ENCODE assay signal across 17 cellular contexts in genomic region chr2:171673928-171674327, GRCh38. TPM values are rescaled to one million over a fixed set of nuclear protein-coding genes. Genes with fewer than 3 reads are reported as not detected.
A peak's percentile ranks its signal among the peaks of the same experiment; 100 is the strongest.
DNase-seq lines count a peak whose midpoint lies in the region; ATAC-seq and TF ChIP-seq lines count a peak whose summit lies in the region.
"Had no signal": no experiment of that assay in that cellular context is flagged by ENCODE, and none has a peak within 500 bp of the region (broad histone marks: within the 10 kb centered on the region; RNA-seq: fewer than 3 reads in every experiment).

No MANE protein-coding gene starts in this region.

- no peak overlapping the region for H2AK9ac ChIP-seq in IMR-90 (replicated peaks; ENCODE audit: low read depth, low read length, poor library complexity)

- H2BK15ac ChIP-seq in IMR-90 (ENCODE audit: low read depth, low read length): no peak overlapping the region

- H3K14ac ChIP-seq in IMR-90 (replicated peaks; ENCODE audit: low read depth, low read length): no peak overlapping the region

- no peak overlapping the region for H2BK120ac ChIP-seq in IMR-90 (ENCODE audit: low read depth, low read length)

- H3K9me1 ChIP-seq in IMR-90 (ENCODE audit: insufficient read depth, low read length): no peaks in the 10 kb centered on the region

- no peaks in the 10 kb centered on the region for H3K9me3 Mint-ChIP-seq in chondrocyte (ENCODE audit: low read depth)
- H3K9me3 Mint-ChIP-seq in activated T-helper 1 cell treated with anti-CD3 and anti-CD28 coated beads, Interleukin-12 subunit alpha, Interleukin-12 subunit beta, Interleukin-2, Interleukin-4 antibody, amounts not matched to agents 30 ng/mL and 10 ng/mL and 1 ng/mL, durations not matched to agents 14 hours and 24 hours and 36 hours: no peaks in the 10 kb centered on the region

- H3K4me2 ChIP-seq in IMR-90 (ENCODE audit: low read depth, low read length): no peak overlapping the region
- H3K4me2 ChIP-seq: PC-9 had no signal

- H3K4ac ChIP-seq in IMR-90 (ENCODE audit: low read depth, low read length): no peak overlapping the region

- H3K36me3 ChIP-seq in IMR-90 (ENCODE audit: control insufficient read depth, insufficient read depth, low read length): no peaks in the 10 kb centered on the region
- H3K36me3 ChIP-seq: MG63 had no signal

- no CpG with 5 or more reads among the region's 1 CpG for WGBS in IMR-90 (ENCODE audit: extremely low coverage in 2 of 2, insufficient read length in 1 of 2), 2 experiments

- in situ Hi-C loops in IMR-90 (cut with MboI; ENCODE audit: low sequenced_read_pairs): no loop called here

- H3K18ac ChIP-seq in IMR-90 (ENCODE audit: low read depth, low read length): no peak overlapping the region

- no peak overlapping the region for H2BK5ac ChIP-seq in IMR-90 (ENCODE audit: low read depth, low read length, poor library complexity, severe bottlenecking)

- no TSS peak for BruUV-seq in IMR-90 (replicated peaks; lab: Mats Ljungman, UMichigan)

- no peaks in the 10 kb centered on the region for H3K79me1 ChIP-seq in IMR-90 (ENCODE audit: low read depth in 1 of 2, low read length in 2 of 2)

- no peaks in the 10 kb centered on the region for H3K36me3 Mint-ChIP-seq in chondrocyte (ENCODE audit: low read depth)
- H3K36me3 Mint-ChIP-seq in activated T-helper 1 cell treated with anti-CD3 and anti-CD28 coated beads, Interleukin-12 subunit alpha, Interleukin-12 subunit beta, Interleukin-2, Interleukin-4 antibody, amounts not matched to agents 30 ng/mL and 10 ng/mL and 1 ng/mL, durations not matched to agents 14 hours and 24 hours and 36 hours (ENCODE audit: low read depth): no peaks in the 10 kb centered on the region
- H3K36me3 Mint-ChIP-seq: CD4-positive, CD25-positive, alpha-beta regulatory T cell had no signal

- no peak overlapping the region for H2BK20ac ChIP-seq in IMR-90 (ENCODE audit: low read depth, low read length)

- no peak overlapping the region for H4K8ac ChIP-seq in IMR-90 (ENCODE audit: low read depth in 2 of 2, low read length in 2 of 2)

- H4K20me1 ChIP-seq in IMR-90 (ENCODE audit: insufficient read depth, low read length): no peaks in the 10 kb centered on the region

- no peaks in the 10 kb centered on the region for H3K9me3 ChIP-seq in IMR-90 (ENCODE audit: control insufficient read depth, insufficient read depth, low read length)
- H3K9me3 ChIP-seq: MG63 had no signal

- POLR2A ChIA-PET in IMR-90 (lab: Charles Lee; ENCODE audit: unreplicated experiment): no interaction called here

- intact Hi-C loops in IMR-90 (cut with micrococcal nuclease): loop anchor here (5.0 kb wide), 1 partner anchor 67 kb away; no protein-coding TSS in a partner anchor
- intact Hi-C loops in activated T-helper 1 cell treated with anti-CD3 and anti-CD28 coated beads, Interleukin-12 subunit alpha, Interleukin-12 subunit beta, Interleukin-2, Interleukin-4 antibody, amounts not matched to agents 30 ng/mL and 10 ng/mL and 1 ng/mL, durations not matched to agents 14 hours and 24 hours and 36 hours (cut with micrococcal nuclease): no loop called here

- H3K27ac Mint-ChIP-seq in chondrocyte (ENCODE audit: unreplicated experiment): peak overlapping the region; percentile 20
- H3K27ac Mint-ChIP-seq in activated T-helper 1 cell treated with anti-CD3 and anti-CD28 coated beads, Interleukin-12 subunit alpha, Interleukin-12 subunit beta, Interleukin-2, Interleukin-4 antibody, amounts not matched to agents 30 ng/mL and 10 ng/mL and 1 ng/mL, durations not matched to agents 14 hours and 24 hours and 36 hours: no peak overlapping the region
- H3K27ac Mint-ChIP-seq: CD4-positive, CD25-positive, alpha-beta regulatory T cell had no signal

- TF ChIP-seq POLR2A in IMR-90 (IDR thresholded peaks at IDR 0.05; ENCODE audit: low read depth, low read length): no peak

- no peak overlapping the region for H3K56ac ChIP-seq in IMR-90 (ENCODE audit: extremely low read depth, insufficient read depth, low read length)

- H3K27ac ChIP-seq in IMR-90 (ENCODE audit: insufficient read depth, low read length): no peak overlapping the region
- H3K27ac ChIP-seq: PC-9 had no signal

- peaks cover 53% of the 10 kb centered on the region for H3K4me1 Mint-ChIP-seq in chondrocyte (ENCODE audit: low read depth)
- no peaks in the 10 kb centered on the region for H3K4me1 Mint-ChIP-seq in activated T-helper 1 cell treated with anti-CD3 and anti-CD28 coated beads, Interleukin-12 subunit alpha, Interleukin-12 subunit beta, Interleukin-2, Interleukin-4 antibody, amounts not matched to agents 30 ng/mL and 10 ng/mL and 1 ng/mL, durations not matched to agents 14 hours and 24 hours and 36 hours (ENCODE audit: low read depth)
- H3K4me1 Mint-ChIP-seq: CD4-positive, CD25-positive, alpha-beta regulatory T cell had no signal

- TF ChIP-seq CTCF in IMR-90 (conservative IDR thresholded peaks at IDR 0.05; ENCODE audit: low read depth, low read length) (no peak), chondrocyte (IDR thresholded peaks at IDR 0.05) (no peak)

- TF ChIP-seq RAD21 in IMR-90 (IDR thresholded peaks at IDR 0.05; ENCODE audit: low read length): no peak

- DNase-seq in IMR-90 (peak; percentile 18), chondrocyte (ENCODE audit: low spot score) (no peak), hepatic stellate cell (ENCODE audit: low spot score) (peak; percentile 12), foreskin melanocyte (no peak), nucleus accumbens (lab: John Stamatoyannopoulos, UW) (no peak)
- DNase-seq in activated T-helper 1 cell treated with anti-CD3 and anti-CD28 coated beads, Interleukin-12 subunit alpha, Interleukin-12 subunit beta, Interleukin-2, Interleukin-4 antibody, amounts not matched to agents 30 ng/mL and 10 ng/mL and 1 ng/mL, durations not matched to agents 14 hours and 24 hours and 36 hours (ENCODE audit: low spot score): no peak
- DNase-seq: CD4-positive, CD25-positive, alpha-beta regulatory T cell; EL; MG63; NCI-H1417; NCI-H187; NCI-H446; NCI-H526; PC-9; RPMI8226; SHP77 had no signal

- no peaks in the 10 kb centered on the region for H3K4me1 ChIP-seq in IMR-90 (ENCODE audit: control insufficient read depth, insufficient read depth, low read length)

- no peak overlapping the region for H3K23ac ChIP-seq in IMR-90 (ENCODE audit: low read depth, low read length)

- dilution Hi-C loops in IMR-90 (cut with HindIII; ENCODE audit: low sequenced_read_pairs, unreplicated experiment): no loop called here

- H3K4me3 ChIP-seq in IMR-90 (ENCODE audit: insufficient read depth, low read depth, low read length): no peak overlapping the region
- H3K4me3 ChIP-seq: MG63, PC-9 had no signal

- H4K91ac ChIP-seq in IMR-90 (ENCODE audit: insufficient read depth, low read depth, low read length): no peak overlapping the region

- ATAC-seq in IMR-90 (ENCODE audit: low read depth) (peak; percentile 32; the same call in 1 of the 2 replicates), HG03159 (IDR thresholded peaks at IDR 0.05; ENCODE audit: unreplicated experiment) (no peak)

- no peak overlapping the region for H2AFZ ChIP-seq in IMR-90 (replicated peaks; ENCODE audit: low read length, poor library complexity)
- H2AFZ ChIP-seq: PC-9 had no signal

- H3K27me3 ChIP-seq in IMR-90 (ENCODE audit: control insufficient read depth, insufficient read depth, low read length): peaks cover 12% of the 10 kb centered on the region

- no peak overlapping the region for H3K9ac ChIP-seq in IMR-90 (ENCODE audit: low read depth, low read length)

- CTCF ChIA-PET in IMR-90 (lab: Yijun Ruan, JAX): no interaction called here

- H3K4me3 Mint-ChIP-seq in chondrocyte (ENCODE audit: unreplicated experiment): no peak overlapping the region
- no peak overlapping the region for H3K4me3 Mint-ChIP-seq in activated T-helper 1 cell treated with anti-CD3 and anti-CD28 coated beads, Interleukin-12 subunit alpha, Interleukin-12 subunit beta, Interleukin-2, Interleukin-4 antibody, amounts not matched to agents 30 ng/mL and 10 ng/mL and 1 ng/mL, durations not matched to agents 14 hours and 24 hours and 36 hours
- H3K4me3 Mint-ChIP-seq: CD4-positive, CD25-positive, alpha-beta regulatory T cell had no signal

- no peaks in the 10 kb centered on the region for H3K27me3 Mint-ChIP-seq in chondrocyte (ENCODE audit: low read depth)
- peaks cover 19% of the 10 kb centered on the region for H3K27me3 Mint-ChIP-seq in activated T-helper 1 cell treated with anti-CD3 and anti-CD28 coated beads, Interleukin-12 subunit alpha, Interleukin-12 subunit beta, Interleukin-2, Interleukin-4 antibody, amounts not matched to agents 30 ng/mL and 10 ng/mL and 1 ng/mL, durations not matched to agents 14 hours and 24 hours and 36 hours (ENCODE audit: insufficient read depth)

- H2AK5ac ChIP-seq in IMR-90 (ENCODE audit: low read depth, low read length): no peak overlapping the region

- no peak overlapping the region for H4K5ac ChIP-seq in IMR-90 (ENCODE audit: low read depth, low read length)

TF ChIP-seq in IMR-90, 13 proteins besides CTCF, POLR2A, EP300 and RAD21 (continues in another document):
- TF ChIP-seq CEBPB (IDR thresholded peaks at IDR 0.05; ENCODE audit: low read depth, low read length): peak; percentile 71
- no peak for TF ChIP-seq MXI1 (IDR thresholded peaks at IDR 0.05; ENCODE audit: borderline replicate concordance, low read depth, low read length)
- no peak for TF ChIP-seq ELK1 (IDR thresholded peaks at IDR 0.05; ENCODE audit: borderline replicate concordance, low read depth, low read length)
- no peak for TF ChIP-seq FOS (IDR thresholded peaks at IDR 0.05; ENCODE audit: low read depth, low read length)
- TF ChIP-seq SMC3 (IDR thresholded peaks at IDR 0.05; ENCODE audit: low read depth, low read length): no peak
- TF ChIP-seq CHD1 (IDR thresholded peaks at IDR 0.05; ENCODE audit: low read depth, low read length): no peak

RNA-seq across cellular contexts. Expression of gene DYNC1I2, which starts 13.3 kb away (rescaled TPM):
- total RNA-seq in IMR-90 (2012; rRNA removed) (114 and 140 TPM in 2 replicates), chondrocyte (129 to 141 TPM (median 136 TPM) in 3 replicates)
- 95.5 and 110 TPM in 2 replicates for polyA plus RNA-seq in IMR-90 (2012; rRNA removed)
- polyA plus RNA-seq in IMR-90 (2012; cell fraction: cytosol; rRNA removed): 28.9 and 45.4 TPM in 2 replicates
- polyA plus RNA-seq in IMR-90 (2012; cell fraction: nucleus; rRNA removed; ENCODE audit: low replicate concordance): 9.3 and 66.4 TPM in 2 replicates
- total RNA-seq in activated T-helper 1 cell treated with anti-CD3 and anti-CD28 coated beads, Interleukin-12 subunit alpha, Interleukin-12 subunit beta, Interleukin-2, Interleukin-4 antibody, amounts not matched to agents 30 ng/mL and 10 ng/mL and 1 ng/mL, durations not matched to agents 14 hours and 24 hours and 36 hours: 49.3 and 49.4 TPM in 2 replicates

Comparison
In these comparisons a context has a peak if more than half of its experiments do, and no peak if none do; other contexts are left out.
1. DNase-seq: peak in IMR-90 (single experiment) and hepatic stellate cell (single experiment); none in chondrocyte (single experiment), foreskin melanocyte (single experiment), nucleus accumbens (0 of 56) and activated T-helper 1 cell treated with anti-CD3 and anti-CD28 coated beads, Interleukin-12 subunit alpha, Interleukin-12 subunit beta, Interleukin-2, Interleukin-4 antibody, amounts not matched to agents 30 ng/mL and 10 ng/mL and 1 ng/mL, durations not matched to agents 14 hours and 24 hours and 36 hours (single experiment).